In the genomic region with DNA sequence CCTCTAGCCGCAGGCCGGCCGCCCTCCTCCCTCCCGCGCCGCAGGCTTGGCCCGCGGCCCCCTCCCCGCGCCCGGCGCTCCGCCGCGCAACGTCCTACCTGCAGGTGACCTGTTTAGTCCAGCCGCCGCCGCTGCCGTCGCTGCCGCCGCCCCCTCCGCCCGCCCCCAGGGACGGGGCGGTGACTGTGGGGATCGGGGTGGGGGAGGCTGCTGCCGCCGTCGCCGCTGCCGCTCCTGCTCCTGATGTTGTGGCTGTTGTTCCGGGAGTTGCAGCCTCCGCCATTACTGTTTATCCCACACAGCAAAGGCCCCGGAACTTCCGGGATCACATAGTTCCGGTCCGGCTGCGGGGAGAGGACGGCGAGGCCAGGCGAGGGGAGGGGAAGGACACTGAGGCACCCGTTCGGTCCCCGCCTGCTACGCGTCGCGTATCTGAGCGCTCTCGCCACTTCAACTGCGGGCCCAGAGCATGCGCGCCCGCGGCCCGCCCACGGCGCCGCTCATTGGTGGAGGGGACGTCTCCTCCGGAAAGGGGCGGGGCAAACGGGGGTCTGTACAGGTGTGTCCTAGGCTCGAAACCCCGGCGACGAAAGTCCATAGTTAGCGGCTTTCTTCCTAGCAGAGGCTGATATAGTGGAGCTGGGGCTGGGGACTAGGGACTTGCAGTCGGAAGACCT, we compare ENCODE assay signal across 8 cellular contexts.
DNase-seq lines count a peak whose midpoint lies in the region; ATAC-seq lines count a peak whose summit lies in the region.

MKRN1 (minus strand) TSS at position 444 of the 677 bp plus-strand sequence; CDS start at position 283, 161 bp downstream.

- no peaks in the 10 kb centered on the region for H3K9me3 Mint-ChIP-seq in central memory CD8-positive, alpha-beta T cell

- peak; percentile 95 for ATAC-seq in GM19023 (IDR thresholded peaks at IDR 0.05; ENCODE audit: unreplicated experiment)
- ATAC-seq in HG03280 (IDR thresholded peaks at IDR 0.05; ENCODE audit: unreplicated experiment), result peak; percentile 95
- ATAC-seq in central memory CD8-positive, alpha-beta T cell (replicated peaks; ENCODE audit: extremely low read depth, poor library complexity, severe bottlenecking), result peak; percentile 80

- peak within 1 kb of the TSS; percentile 95 for H3K4me3 Mint-ChIP-seq in central memory CD8-positive, alpha-beta T cell

- no peaks in the 10 kb centered on the region for H3K27me3 Mint-ChIP-seq in central memory CD8-positive, alpha-beta T cell

- peaks cover 30% of the 10 kb centered on the region for H3K4me1 Mint-ChIP-seq in central memory CD8-positive, alpha-beta T cell

- DNase-seq in AG08396 (ENCODE audit: low spot score) (peak; percentile 96), NCI-H345 treated with DMSO at 0.1 percent for 48 hours (lab: John Stamatoyannopoulos, UW; ENCODE audit: unreplicated experiment) (peak; percentile 97), iris pigment epithelial cell (ENCODE audit: low read depth) (peak; percentile 91)
- peak; percentile 87 for DNase-seq in activated CD4-positive, CD25-positive, alpha-beta regulatory T cell treated with anti-CD3 and anti-CD28 coated beads, Interleukin-2, amount 50 U/mL, for 16 hours (ENCODE audit: low read depth, low spot score)
- DNase-seq in central memory CD8-positive, alpha-beta T cell (ENCODE audit: low spot score in 2 of 2), result peak; percentile 76 to 80
- peak; percentile 93 for DNase-seq in stimulated activated CD4-positive, alpha-beta T cell treated with anti-CD3 and anti-CD28 coated beads, Interleukin-12 subunit alpha, Interleukin-12 subunit beta, amount 100 ng/mL, for 4 hours

- peaks cover 18% of the 10 kb centered on the region for H3K36me3 Mint-ChIP-seq in central memory CD8-positive, alpha-beta T cell (ENCODE audit: insufficient read depth)

- H3K27ac Mint-ChIP-seq in central memory CD8-positive, alpha-beta T cell (ENCODE audit: low read depth), result peak within 1 kb of the TSS; percentile 95

Comparison
In these comparisons a context has a peak if more than half of its experiments do, and no peak if none do; other contexts are left out.
1. Peak in every context shown above with its lines: DNase-seq and ATAC-seq.